11 cellular contexts compared by ENCODE assay signal in genomic region chr13:53622431-53622830, GRCh38.
DNase-seq lines count a peak whose midpoint lies in the region.
"Had no signal": no experiment of that assay in that cellular context is flagged by ENCODE, and none has a peak within 500 bp of the region (broad histone marks: within the 10 kb centered on the region; RNA-seq: fewer than 3 reads in every experiment).

No MANE protein-coding gene starts in this region.

- peak; percentile 2 for DNase-seq in HS-5 (ENCODE audit: low read depth)
- peak; percentile 5 for DNase-seq in astrocyte of the hippocampus (ENCODE audit: low read depth, low spot score)
- DNase-seq in inferior parietal cortex (ENCODE audit: extremely low spot score), result peak; percentile 53
- no peak for DNase-seq in NCI-H146 (lab: John Stamatoyannopoulos, UW)
- no peak for DNase-seq in NOMO-1 (lab: John Stamatoyannopoulos, UW; ENCODE audit: unreplicated experiment in 2 of 2)
- no peak for DNase-seq in stimulated activated CD4-positive, alpha-beta T cell treated with anti-CD3 and anti-CD28 coated beads, Interleukin-4, amount 100 ng/mL, for 4 hours
- DNase-seq in SK-N-DZ (ENCODE audit: low spot score), result no peak
- DNase-seq: CD8-positive, alpha-beta T cell; COR-L47; DND-41; GDM1 had no signal

Comparison
In these comparisons a context has a peak if more than half of its experiments do, and no peak if none do; other contexts are left out.
1. DNase-seq: peak in HS-5 (single experiment), astrocyte of the hippocampus (single experiment) and inferior parietal cortex (single experiment); none in NCI-H146 (single experiment), NOMO-1 (0 of 2), stimulated activated CD4-positive, alpha-beta T cell treated with anti-CD3 and anti-CD28 coated beads, Interleukin-4, amount 100 ng/mL, for 4 hours (0 of 2) and SK-N-DZ (single experiment).